11 cellular contexts compared by ENCODE assay signal in genomic region chr15:48796930-48797329, GRCh38. TPM values are rescaled to one million over a fixed set of nuclear protein-coding genes. Genes with fewer than 3 reads are reported as not detected.
DNase-seq lines count a peak whose midpoint lies in the region; ATAC-seq, FAIRE-seq and TF ChIP-seq lines count a peak whose summit lies in the region.
"Had no signal": no experiment of that assay in that cellular context is flagged by ENCODE, and none has a peak within 500 bp of the region (broad histone marks: within the 10 kb centered on the region; RNA-seq: fewer than 3 reads in every experiment).

No MANE protein-coding gene starts in this region.

- no peak for TF ChIP-seq EP300 in A549 (IDR thresholded peaks at IDR 0.05)

- CTCF ChIA-PET in A549 (lab: Yijun Ruan, JAX) = no interaction called here

- H3K27ac ChIP-seq in A549 = no peak overlapping the region
- peak overlapping the region in 2 of 4 donors; percentile 1 to 11 for H3K27ac ChIP-seq in esophagus squamous epithelium

- FAIRE-seq in A549 (lab: Jason Lieb, UNC) = no peak

- no peak for ATAC-seq in A549
- ATAC-seq in GM18907 (IDR thresholded peaks at IDR 0.05; ENCODE audit: unreplicated experiment) = peak; percentile 71
- ATAC-seq in HG03558 (IDR thresholded peaks at IDR 0.05; ENCODE audit: extremely low read depth, unreplicated experiment) = peak; percentile 30
- ATAC-seq in GM18502 (IDR thresholded peaks at IDR 0.05; ENCODE audit: poor library complexity, unreplicated experiment) = no peak

- DNase-seq in A549 (ENCODE audit: low read depth in 1 of 2, low spot score in 1 of 2) (peak in 1 of 2 experiments; percentile 9), foreskin melanocyte (peak; percentile 63), esophagus squamous epithelium (lab: John Stamatoyannopoulos, UW) (no peak), activated T-cell treated with anti-CD3 and anti-CD28 coated beads for 4 hours (no peak), NCI-H187 treated with DMSO at 0.1 percent for 48 hours (lab: John Stamatoyannopoulos, UW) (no peak)
- DNase-seq: activated T-cell treated with anti-CD3 and anti-CD28 coated beads, Interleukin-2, amount 50 U/mL, for 24 hours; COR-L47; Kasumi-1 had no signal

- peaks cover 28% of the 10 kb centered on the region for H3K4me1 ChIP-seq in A549
- H3K4me1 ChIP-seq in esophagus squamous epithelium = peaks cover 0 to 14% (median 3%) of the 10 kb centered on the region in 3 donors

- intact Hi-C loops in esophagus squamous epithelium (cut with DNase I) = no loop called here

- no peaks in the 10 kb centered on the region for H3K27me3 ChIP-seq in esophagus squamous epithelium

- POLR2A ChIA-PET in A549 (lab: Yijun Ruan, JAX) = no interaction called here

- no peak for TF ChIP-seq CTCF in A549 (IDR thresholded peaks at IDR 0.05)
- TF ChIP-seq CTCF in esophagus squamous epithelium (IDR thresholded peaks at IDR 0.05) = no peak

- H3K9me3 ChIP-seq in A549 (no peaks in the 10 kb centered on the region), esophagus squamous epithelium (no peaks in the 10 kb centered on the region)

- H3K4me3 ChIP-seq in A549 (no peak overlapping the region), esophagus squamous epithelium (no peak overlapping the region)

- 66% methylated on average over 3 of the region's 3 CpGs for WGBS in A549 (ENCODE audit: missing lambda C conversion rate)
- 59 to 69% methylated on average over 3 of the region's 3 CpGs for WGBS in esophagus squamous epithelium, 2 donors

- peak overlapping the region; percentile 4; the same call in 1 of the 3 replicates for H3K4me2 ChIP-seq in A549

- TF ChIP-seq POLR2A in A549 (IDR thresholded peaks at IDR 0.05; ENCODE audit: low read length) (no peak), esophagus squamous epithelium (IDR thresholded peaks at IDR 0.05) (no peak)

- TF ChIP-seq RAD21 in A549 (conservative IDR thresholded peaks at IDR 0.05 in 1 of 2, IDR thresholded peaks at IDR 0.05 in 1 of 2) = no peak

- peaks cover 0 to 15% (median 0%) of the 10 kb centered on the region in 3 donors for H3K36me3 ChIP-seq in esophagus squamous epithelium

TF ChIP-seq in A549, 52 proteins besides CTCF, POLR2A, EP300 and RAD21:
- TF ChIP-seq RCOR1 (IDR thresholded peaks at IDR 0.05; ENCODE audit: low read depth, low read length) (no peak), ZNF302 (CRISPR knock-in tag; IDR thresholded peaks at IDR 0.05) (no peak), CHD2 (IDR thresholded peaks at IDR 0.05; ENCODE audit: low read length, partially characterized antibody) (no peak), MYC (IDR thresholded peaks at IDR 0.05; ENCODE audit: borderline replicate concordance, low read length) (no peak), FOSB (CRISPR knock-in tag; IDR thresholded peaks at IDR 0.05) (no peak), HMGXB4 (CRISPR knock-in tag; IDR thresholded peaks at IDR 0.05; ENCODE audit: borderline replicate concordance) (no peak)

RNA-seq across cellular contexts. Expression of gene CEP152, which starts 13.9 kb away (rescaled TPM):
- 3.9 and 4.5 TPM in 2 replicates for polyA plus RNA-seq in A549 (2011; rRNA removed)
- 0.71 and 0.83 TPM in 2 replicates for polyA plus RNA-seq in A549 (2012; cell fraction: cytosol; rRNA removed)
- polyA plus RNA-seq in A549 (2012; cell fraction: nucleus; rRNA removed) = 1.3 and 1.4 TPM in 2 replicates
- 4.3 to 9.5 TPM (median 8.2 TPM) in 3 replicates for polyA plus RNA-seq in A549 (2017; fragmentation: RNase III; extraction: RNeasy Plus Mini Kit Qiagen cat#74134 plus additional on column Dnase treatment)
- polyA minus RNA-seq in A549 (2011; rRNA and poly(A)+ RNA removed) = 11.2 and 22.2 TPM in 2 replicates
- 1 to 10 TPM; 3.1 to 8.3 (median 4.3) TPM for total RNA-seq in esophagus squamous epithelium

Comparison
In these comparisons a context has a peak if more than half of its experiments do, and no peak if none do; other contexts are left out.
1. ATAC-seq: peak in GM18907 (single experiment) and HG03558 (single experiment); none in A549 (0 of 2) and GM18502 (single experiment).